ENCODE assay signal across 21 cellular contexts in the genomic region with DNA sequence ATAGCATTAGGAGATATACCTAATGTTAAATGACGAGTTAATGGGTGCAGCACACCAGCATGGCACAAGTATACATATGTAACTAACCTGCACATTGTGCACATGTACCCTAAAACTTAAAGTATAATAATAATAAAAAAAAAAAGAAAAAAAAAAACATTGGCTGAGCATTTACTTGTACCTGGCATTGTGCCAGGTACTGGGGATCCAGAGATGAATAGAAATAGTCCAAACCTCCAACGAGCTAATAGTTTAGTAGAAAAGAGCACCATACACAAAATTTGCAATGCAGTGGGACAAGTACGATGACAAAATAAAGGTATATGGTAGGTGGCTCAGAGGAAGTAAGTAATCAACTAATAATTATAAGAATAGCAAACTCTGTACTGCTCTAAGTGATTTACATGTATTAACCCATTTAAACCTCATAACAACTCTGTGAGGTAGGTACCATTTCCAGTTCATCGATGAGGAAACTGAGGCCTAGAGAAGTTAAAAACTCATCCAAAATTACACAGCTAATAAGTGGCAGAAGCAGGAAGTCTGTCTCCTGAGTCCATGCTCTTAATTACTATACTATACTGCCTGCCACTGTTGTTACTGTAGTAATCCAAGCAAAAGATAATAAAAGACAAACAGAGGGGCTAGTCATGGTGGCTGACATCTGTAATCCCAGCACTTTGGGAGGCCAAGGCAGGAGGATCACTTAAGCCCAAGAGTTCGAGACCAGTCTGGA.
DNase-seq lines count a peak whose midpoint lies in the region; ATAC-seq, FAIRE-seq and TF ChIP-seq lines count a peak whose summit lies in the region.
"Had no signal": no experiment of that assay in that cellular context is flagged by ENCODE, and none has a peak within 500 bp of the region (broad histone marks: within the 10 kb centered on the region; RNA-seq: fewer than 3 reads in every experiment).

No MANE protein-coding gene starts in this region.

- H3K4me1 ChIP-seq in HepG2 (ENCODE audit: insufficient read depth, low read length) (no peaks in the 10 kb centered on the region), right lobe of liver (peaks cover 0 to 5% (median 0%) of the 10 kb centered on the region in 4 donors), PC-3 (ENCODE audit: insufficient read depth, low read length) (peaks cover 14% of the 10 kb centered on the region), hepatocyte (ENCODE audit: insufficient read depth) (no peaks in the 10 kb centered on the region), SK-N-SH (ENCODE audit: control insufficient read depth in 1 of 2, insufficient read depth in 2 of 2, low read depth in 1 of 2, low read length in 1 of 2) (no peaks in the 10 kb centered on the region)
- H3K4me1 ChIP-seq: Peyer's patch had no signal

- no peaks in the 10 kb centered on the region for H3K9me3 Mint-ChIP-seq in type B pancreatic cell
- H3K9me3 Mint-ChIP-seq: CD8-positive, alpha-beta T cell had no signal

- no peaks in the 10 kb centered on the region for H3K36me3 ChIP-seq in HepG2 (replicated peaks in 1 of 2; ENCODE audit: control insufficient read depth in 1 of 2, insufficient read depth in 2 of 2, low read length in 2 of 2)
- H3K36me3 ChIP-seq in right lobe of liver, result no peaks in the 10 kb centered on the region
- H3K36me3 ChIP-seq in PC-3 (ENCODE audit: low read depth, low read length), result no peaks in the 10 kb centered on the region
- H3K36me3 ChIP-seq in hepatocyte (replicated peaks; ENCODE audit: insufficient read depth, low read depth), result no peaks in the 10 kb centered on the region
- peaks cover 0 to 4% of the 10 kb centered on the region in 2 experiments for H3K36me3 ChIP-seq in SK-N-SH (replicated peaks in 1 of 2; ENCODE audit: control insufficient read depth in 1 of 2, insufficient read depth in 2 of 2, low read length in 1 of 2)

- WGBS in HepG2 (ENCODE audit: low lambda C conversion rate), result 97% methylated on average over 5 of the region's 5 CpGs
- 47% methylated on average over 5 of the region's 5 CpGs for WGBS in right lobe of liver (ENCODE audit: insufficient coverage, low coverage, low lambda C conversion rate, missing lambda C conversion rate)
- WGBS in hepatocyte (ENCODE audit: low lambda C conversion rate, missing lambda C conversion rate), result 86% methylated on average over 4 of the region's 5 CpGs
- 52% methylated on average over 5 of the region's 5 CpGs for WGBS in SK-N-SH (ENCODE audit: low lambda C conversion rate)

- no peaks in the 10 kb centered on the region for H3F3A ChIP-seq in PC-3 (ENCODE audit: low read length, unreplicated experiment)
- H3F3A ChIP-seq in SK-N-SH (replicated peaks; ENCODE audit: insufficient read depth), result no peaks in the 10 kb centered on the region

- no peak overlapping the region for H3K4me3 Mint-ChIP-seq in type B pancreatic cell
- H3K4me3 Mint-ChIP-seq: CD8-positive, alpha-beta T cell had no signal

- CTCF ChIA-PET in HepG2 (lab: Yijun Ruan, JAX; ENCODE audit: low intra/inter-chr PET ratio, low total read pairs), result no interaction called here
- CTCF ChIA-PET in PC-3 (lab: Charles Lee), result no interaction called here
- CTCF ChIA-PET in SK-N-SH (lab: Yijun Ruan, JAX), result no interaction called here

- H4K20me1 ChIP-seq in HepG2 (ENCODE audit: insufficient read depth, low read length) (no peaks in the 10 kb centered on the region), PC-3 (ENCODE audit: low read length) (no peaks in the 10 kb centered on the region), hepatocyte (ENCODE audit: insufficient read depth, poor library complexity, severe bottlenecking) (no peaks in the 10 kb centered on the region), SK-N-SH (ENCODE audit: insufficient read depth) (no peaks in the 10 kb centered on the region)

- H3K9me2 ChIP-seq in PC-3 (replicated peaks; ENCODE audit: low read length) (no peaks in the 10 kb centered on the region), hepatocyte (replicated peaks; ENCODE audit: insufficient read depth) (no peaks in the 10 kb centered on the region), SK-N-SH (no peaks in the 10 kb centered on the region)

- intact Hi-C loops in HepG2 (cut with micrococcal nuclease; ENCODE audit: unreplicated experiment) (no loop called here), right lobe of liver (cut with DNase I) (no loop called here), PC-3 (cut with micrococcal nuclease) (no loop called here)

- H3K27me3 Mint-ChIP-seq in type B pancreatic cell, result no peaks in the 10 kb centered on the region

- H3K4me3 ChIP-seq in HepG2 (replicated peaks in 1 of 3; ENCODE audit: insufficient read depth in 1 of 3, low read depth in 2 of 3, low read length in 3 of 3) (no peak overlapping the region), right lobe of liver (no peak overlapping the region), PC-3 (ENCODE audit: low read length) (no peak overlapping the region), hepatocyte (no peak overlapping the region), SK-N-SH (ENCODE audit: low read depth in 2 of 2, low read length in 1 of 2) (no peak overlapping the region)
- H3K4me3 ChIP-seq: GM23248, Peyer's patch had no signal

- H3K27me3 ChIP-seq in HepG2 (ENCODE audit: control insufficient read depth in 1 of 2, insufficient read depth in 2 of 2, low read length in 2 of 2), result no peaks in the 10 kb centered on the region
- no peaks in the 10 kb centered on the region for H3K27me3 ChIP-seq in right lobe of liver
- no peaks in the 10 kb centered on the region for H3K27me3 ChIP-seq in PC-3 (ENCODE audit: low read length)
- no peaks in the 10 kb centered on the region for H3K27me3 ChIP-seq in hepatocyte
- H3K27me3 ChIP-seq in SK-N-SH (ENCODE audit: insufficient read depth), result no peaks in the 10 kb centered on the region
- H3K27me3 ChIP-seq: Peyer's patch had no signal

- peaks cover 4% of the 10 kb centered on the region for H3K4me1 Mint-ChIP-seq in type B pancreatic cell (ENCODE audit: unreplicated experiment)

- no peak for TF ChIP-seq RAD21 in HepG2 (CRISPR knock-in tag; IDR thresholded peaks at IDR 0.05)
- no peak for TF ChIP-seq RAD21 in SK-N-SH (IDR thresholded peaks at IDR 0.05; ENCODE audit: low read length)

- H3K79me2 ChIP-seq in HepG2 (ENCODE audit: insufficient read depth, low read length), result no peaks in the 10 kb centered on the region
- H3K79me2 ChIP-seq in PC-3 (ENCODE audit: low read length), result no peaks in the 10 kb centered on the region
- H3K79me2 ChIP-seq in hepatocyte, result no peaks in the 10 kb centered on the region
- no peaks in the 10 kb centered on the region for H3K79me2 ChIP-seq in SK-N-SH (ENCODE audit: insufficient read depth)

- no peak for FAIRE-seq in HepG2 (lab: Jason Lieb, UNC)
- FAIRE-seq: HTR-8/SVneo had no signal

- H3K9me3 ChIP-seq in HepG2 (ENCODE audit: low read length), result no peaks in the 10 kb centered on the region
- H3K9me3 ChIP-seq in right lobe of liver, result no peaks in the 10 kb centered on the region
- no peaks in the 10 kb centered on the region for H3K9me3 ChIP-seq in PC-3 (ENCODE audit: low read length)
- peaks cover 3% of the 10 kb centered on the region for H3K9me3 ChIP-seq in hepatocyte (ENCODE audit: low read depth)
- H3K9me3 ChIP-seq in SK-N-SH, result 0 out of 2 replicates have a peak, but pooled peaks cover 3% of the 10 kb centered on the region
- H3K9me3 ChIP-seq: Caco-2, Peyer's patch had no signal

- H3K36me3 Mint-ChIP-seq in type B pancreatic cell, result no peaks in the 10 kb centered on the region
- H3K36me3 Mint-ChIP-seq: CD8-positive, alpha-beta T cell had no signal

- ATAC-seq in HepG2, result no peak
- ATAC-seq in right lobe of liver, result no peak
- peak; percentile 8; the same call in 1 of the 2 replicates for ATAC-seq in PC-3
- no peak for ATAC-seq in GM18858 (IDR thresholded peaks at IDR 0.05; ENCODE audit: unreplicated experiment)
- ATAC-seq: CD8-positive, alpha-beta T cell; SK-N-SH treated with all-trans-retinoic acid at 6 μM for 48 hours had no signal

- in situ Hi-C loops in HepG2 (cut with HindIII; ENCODE audit: extremely low pct_ligation_motif_present, low pct_unique_long_range_greater_than_20kb), result no loop called here

- no peak overlapping the region for H3K9ac ChIP-seq in HepG2 (ENCODE audit: insufficient read depth, low read depth, low read length)
- H3K9ac ChIP-seq in PC-3 (ENCODE audit: low read length), result no peak overlapping the region
- no peak overlapping the region for H3K9ac ChIP-seq in SK-N-SH
- H3K9ac ChIP-seq: GM23248 had no signal

- TF ChIP-seq EP300 in HepG2 (IDR thresholded peaks at IDR 0.05; ENCODE audit: low read depth in 2 of 2, low read length in 2 of 2) (no peak), HepG2 (CRISPR knock-in tag; IDR thresholded peaks at IDR 0.05; ENCODE audit: borderline replicate concordance) (no peak), SK-N-SH (IDR thresholded peaks at IDR 0.05; ENCODE audit: borderline replicate concordance in 1 of 2, low read depth in 1 of 2, low read length in 1 of 2) (no peak)

- H2AFZ ChIP-seq in HepG2 (ENCODE audit: low read length), result no peak overlapping the region
- peak overlapping the region; percentile 54; the same call in 1 of the 2 replicates for H2AFZ ChIP-seq in PC-3 (ENCODE audit: low read length)
- no peak overlapping the region for H2AFZ ChIP-seq in hepatocyte
- no peak overlapping the region for H2AFZ ChIP-seq in SK-N-SH (ENCODE audit: low read depth)
- H2AFZ ChIP-seq: GM23248 had no signal

- no peak for TF ChIP-seq POLR2A in HepG2 (IDR thresholded peaks at IDR 0.05; ENCODE audit: insufficient read depth in 1 of 2, low read depth in 2 of 2, low read length in 2 of 2)
- no peak for TF ChIP-seq POLR2A in right lobe of liver (IDR thresholded peaks at IDR 0.05)

- BruUV-seq in HepG2 (replicated peaks; lab: Mats Ljungman, UMichigan) (no TSS peak), PC-3 (replicated peaks; lab: Mats Ljungman, UMichigan) (no TSS peak)

- H3K4me2 ChIP-seq in HepG2 (ENCODE audit: low read depth, low read length) (no peak overlapping the region), PC-3 (ENCODE audit: low read length) (0 out of 2 replicates have a peak overlapping the region, but pooled peaks have one; percentile 33), hepatocyte (no peak overlapping the region), SK-N-SH (no peak overlapping the region)

- no peak for TF ChIP-seq CTCF in HepG2 (CRISPR knock-in tag; IDR thresholded peaks at IDR 0.05)
- TF ChIP-seq CTCF in right lobe of liver (IDR thresholded peaks at IDR 0.05), result no peak
- TF ChIP-seq CTCF in PC-3 (conservative IDR thresholded peaks at IDR 0.05; ENCODE audit: low read depth, low read length), result no peak
- no peak for TF ChIP-seq CTCF in hepatocyte (IDR thresholded peaks at IDR 0.05; ENCODE audit: poor library complexity)
- TF ChIP-seq CTCF in type B pancreatic cell (conservative IDR thresholded peaks at IDR 0.05), result no peak
- no peak for TF ChIP-seq CTCF in SK-N-SH (IDR thresholded peaks at IDR 0.05)

- peak overlapping the region; percentile 57 for H3K27ac Mint-ChIP-seq in type B pancreatic cell
- H3K27ac Mint-ChIP-seq: CD8-positive, alpha-beta T cell had no signal

- no peak overlapping the region for H3K27ac ChIP-seq in HepG2 (ENCODE audit: extremely low read length, insufficient read depth, low read length)
- H3K27ac ChIP-seq in right lobe of liver, result no peak overlapping the region
- H3K27ac ChIP-seq in PC-3 (ENCODE audit: low read length), result peak overlapping the region; percentile 32
- H3K27ac ChIP-seq in hepatocyte, result peak overlapping the region; percentile 43
- H3K27ac ChIP-seq in SK-N-SH (ENCODE audit: low read depth in 2 of 2, low read length in 1 of 2), result no peak overlapping the region
- H3K27ac ChIP-seq: Peyer's patch had no signal

- POLR2A ChIA-PET in HepG2 (lab: Yijun Ruan, JAX) (no interaction called here), PC-3 (lab: Charles Lee; ENCODE audit: unreplicated experiment) (no interaction called here), SK-N-SH (lab: Yijun Ruan, JAX) (no interaction called here)

- DNase-seq in HepG2 (ENCODE audit: low spot score), result no peak
- DNase-seq in right lobe of liver, result no peak
- DNase-seq in PC-3, result no peak
- no peak for DNase-seq in hepatocyte (ENCODE audit: low spot score)
- no peak for DNase-seq in type B pancreatic cell (ENCODE audit: extremely low spot score, unreplicated experiment)
- no peak for DNase-seq in NCI-H446 treated with DMSO at 0.1 percent for 48 hours (lab: John Stamatoyannopoulos, UW)
- DNase-seq in SK-N-SH, result no peak
- DNase-seq: 8988T; Caco-2; CD8-positive, alpha-beta T cell; H7; KG1; NCI-H2029; NCI-H526 treated with DMSO at 0.1 percent for 48 hours; SIG-M5; T-helper 1 cell had no signal

Comparison
In these comparisons a context has a peak if more than half of its experiments do, and no peak if none do; other contexts are left out.
1. H3K27ac ChIP-seq: peak in PC-3 (single experiment) and hepatocyte (single experiment); none in HepG2 (single experiment), right lobe of liver (0 of 3) and SK-N-SH (0 of 2).